ENCODE assay signal across 1 cellular context in genomic region chr4:7161721-7162214, GRCh38.
TF ChIP-seq lines count a peak whose summit lies in the region.

No MANE protein-coding gene starts in this region.

TF ChIP-seq in WTC11, 78 proteins besides CTCF, POLR2A, EP300 and RAD21 (continued from another document):
- TF ChIP-seq, protein P1, sequence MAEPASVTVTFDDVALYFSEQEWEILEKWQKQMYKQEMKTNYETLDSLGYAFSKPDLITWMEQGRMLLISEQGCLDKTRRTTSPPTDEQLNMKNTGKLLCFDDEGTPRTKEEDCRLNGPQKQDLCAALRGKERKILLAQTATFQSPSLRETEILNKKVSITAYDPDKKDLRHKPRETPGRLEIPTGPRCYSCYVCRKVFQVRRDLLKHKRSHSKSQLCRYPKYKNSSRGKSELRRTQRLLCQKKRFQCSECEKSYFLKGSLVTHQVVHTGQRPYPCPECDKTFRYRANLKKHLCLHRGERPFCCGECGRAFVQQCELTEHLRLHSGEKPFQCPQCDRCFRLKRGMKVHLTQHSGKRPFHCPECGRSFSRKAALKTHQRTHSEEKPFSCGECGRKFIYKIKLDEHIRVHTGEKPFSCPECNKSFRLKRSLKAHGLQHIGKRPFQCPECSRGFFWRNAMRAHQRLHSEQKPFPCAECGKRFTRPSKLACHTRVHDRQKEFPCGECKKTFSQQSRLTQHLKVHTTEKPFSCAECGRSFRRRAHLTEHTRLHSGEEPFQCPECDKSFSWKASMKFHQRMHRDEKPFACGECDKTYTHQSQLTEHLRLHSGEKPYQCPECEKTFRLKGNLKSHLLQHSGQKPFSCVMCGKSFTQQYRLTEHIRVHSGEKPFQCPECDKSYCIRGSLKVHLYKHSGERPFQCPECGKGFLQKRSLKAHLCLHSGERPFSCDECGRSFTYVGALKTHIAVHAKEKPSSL (CRISPR knock-in tag; conservative IDR thresholded peaks at IDR 0.05), result no peak
TF ChIP-seq in WTC11: peak in this region for 0.
